Comparison of ENCODE assay signal across 18 cellular contexts in the genomic region with DNA sequence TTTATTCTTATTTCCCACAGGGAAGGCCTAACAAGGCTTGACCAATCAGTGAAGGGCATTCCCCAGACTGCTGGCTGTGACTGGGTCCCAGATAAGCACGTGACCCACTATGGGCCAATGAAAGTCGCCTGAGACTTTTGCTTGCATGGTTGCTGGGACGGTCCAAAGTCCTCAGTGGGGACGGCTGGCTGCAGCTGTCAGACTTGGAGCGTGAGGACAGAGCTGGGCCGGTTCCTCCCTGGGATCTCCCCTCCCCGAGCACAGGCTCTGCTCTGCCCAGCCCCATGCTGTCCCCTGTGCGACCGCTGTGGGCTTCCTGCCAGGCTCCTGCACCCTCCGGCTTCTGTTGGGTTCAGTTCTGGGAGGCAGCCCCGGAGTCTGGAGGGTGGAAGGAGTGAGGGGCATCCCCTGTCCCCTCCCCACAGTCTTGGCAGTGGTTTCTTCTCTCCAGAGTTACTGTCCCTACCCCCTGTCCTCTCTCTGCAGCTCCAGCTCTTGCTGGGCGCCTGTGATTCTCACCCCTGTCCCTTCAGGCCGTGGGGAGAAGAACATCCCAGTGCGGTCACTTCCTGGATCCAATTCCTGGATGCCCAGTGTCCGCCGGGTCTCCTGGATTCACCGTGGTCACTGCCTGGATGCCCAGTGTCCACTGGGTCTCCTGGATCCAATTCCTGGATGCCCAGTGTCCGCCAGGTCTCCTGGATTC. TPM values are rescaled to one million over a fixed set of nuclear protein-coding genes. Genes with fewer than 3 reads are reported as not detected.
A peak's percentile ranks its signal among the peaks of the same experiment; 100 is the strongest.
DNase-seq lines count a peak whose midpoint lies in the region; ATAC-seq, FAIRE-seq and TF ChIP-seq lines count a peak whose summit lies in the region.
"Had no signal": no experiment of that assay in that cellular context is flagged by ENCODE, and none has a peak within 500 bp of the region (broad histone marks: within the 10 kb centered on the region; RNA-seq: fewer than 3 reads in every experiment).

No MANE protein-coding gene starts in this region.

- peaks cover 20 to 31% of the 10 kb centered on the region in 2 donors for H3K4me1 ChIP-seq in kidney (ENCODE audit: control insufficient read depth in 1 of 2, insufficient read depth in 1 of 2, low read depth in 1 of 2, low read length in 2 of 2)
- H3K4me1 ChIP-seq in transverse colon, result peaks cover 0 to 21% (median 3%) of the 10 kb centered on the region in 4 donors
- H3K4me1 ChIP-seq: HAP-1 had no signal

- TF ChIP-seq POLR2A in transverse colon (IDR thresholded peaks at IDR 0.05), result no peak

- ATAC-seq in HG03432 (IDR thresholded peaks at IDR 0.05; ENCODE audit: unreplicated experiment), result no peak
- ATAC-seq: T-cell had no signal

- H3K27me3 ChIP-seq in transverse colon, result peaks cover 38% of the 10 kb centered on the region

- H3K36me3 ChIP-seq in kidney (ENCODE audit: control insufficient read depth in 1 of 2, insufficient read depth in 2 of 2, low read length in 2 of 2), result no peaks in the 10 kb centered on the region
- H3K36me3 ChIP-seq in transverse colon, result no peaks in the 10 kb centered on the region
- H3K36me3 ChIP-seq: HAP-1 had no signal

- WGBS in transverse colon (ENCODE audit: low coverage in 1 of 2), 2 donors, result 67 to 83% methylated on average over 4 to 18 of the region's 18 CpGs

- intact Hi-C loops in kidney (cut with DNase I) (no loop called here), transverse colon (cut with DNase I; ENCODE audit: low total_unique reads) (no loop called here)

- TF ChIP-seq EP300 in transverse colon (IDR thresholded peaks at IDR 0.05; ENCODE audit: low read depth), result no peak

- no peaks in the 10 kb centered on the region for H3K9me3 ChIP-seq in kidney (ENCODE audit: control insufficient read depth in 1 of 2, low read length in 2 of 2)
- H3K9me3 ChIP-seq in transverse colon, result no peaks in the 10 kb centered on the region
- H3K9me3 ChIP-seq: HAP-1 had no signal

- H3K9ac ChIP-seq in kidney (ENCODE audit: low read length in 2 of 2), result no peak overlapping the region

- DNase-seq in DMS 273 (lab: John Stamatoyannopoulos, UW; ENCODE audit: unreplicated experiment) (peak; percentile 40), DMS 273 treated with DMSO at 0.1 percent for 48 hours (lab: John Stamatoyannopoulos, UW) (no peak), SW480 (ENCODE audit: low spot score) (peak; percentile 92), kidney (peak; percentile 91), transverse colon (peak; percentile 54), epidermal melanocyte (ENCODE audit: insufficient read length, low spot score) (no peak), amniotic stem cell (lab: John Stamatoyannopoulos, UW) (no peak)
- DNase-seq: activated CD4-positive, CD25-positive, alpha-beta regulatory T cell treated with anti-CD3 and anti-CD28 coated beads, Interleukin-2, amount 50 U/mL, for 72 hours; activated T-cell treated with anti-CD3 and anti-CD28 coated beads, Interleukin-2, amount 50 U/mL, for 24 hours; NCI-H1694; T-cell had no signal

- no peak for FAIRE-seq in kidney (lab: Jason Lieb, UNC)
- FAIRE-seq: islet of Langerhans had no signal

- H3K27ac ChIP-seq in kidney (ENCODE audit: low read depth in 2 of 2, low read length in 2 of 2) (no peak overlapping the region), transverse colon (peak overlapping the region in 2 of 4 donors; percentile 8 to 36)
- H3K27ac ChIP-seq: 22Rv1 had no signal

- TF ChIP-seq CTCF in kidney (IDR thresholded peaks at IDR 0.05; ENCODE audit: borderline replicate concordance, extremely low read depth, insufficient read depth) (no peak), transverse colon (IDR thresholded peaks at IDR 0.05) (no peak)

- H3K4me3 ChIP-seq in kidney (ENCODE audit: low read length in 2 of 2) (peak overlapping the region in 1 of 2 donors; percentile 21), transverse colon (no peak overlapping the region)
- H3K4me3 ChIP-seq: HAP-1 had no signal

- in situ Hi-C loops in transverse colon (cut with MboI; ENCODE audit: low pct_ligation_motif_present in 1 of 4, low pct_unique_long_range_greater_than_20kb in 1 of 4, low sequenced_read_pairs in 3 of 4), result no loop called here

RNA-seq across cellular contexts. Expression of a gene that starts 50.1 kb away (rescaled TPM):
- 20.7 TPM for total RNA-seq in kidney
- polyA plus RNA-seq in kidney (ENCODE audit: insufficient read depth, low read depth, low replicate concordance), result 4.8 TPM
- total RNA-seq in transverse colon, result 1 to 10 TPM in 1 of 4 donors, under 1 TPM in 1, not detected in 2; 0.82 to 4.5 TPM
- total RNA-seq: fibroblast of villous mesenchyme, subcutaneous adipose tissue had no signal
- polyA plus RNA-seq: CD8-positive, alpha-beta memory T cell had no signal

Comparison
In these comparisons a context has a peak if more than half of its experiments do, and no peak if none do; other contexts are left out.
1. DNase-seq: peak in DMS 273 (single experiment), SW480 (single experiment), kidney (single experiment) and transverse colon (single experiment); none in DMS 273 treated with DMSO at 0.1 percent for 48 hours (single experiment), epidermal melanocyte (single experiment) and amniotic stem cell (single experiment).